15 cellular contexts compared by ENCODE assay signal in the genomic region with DNA sequence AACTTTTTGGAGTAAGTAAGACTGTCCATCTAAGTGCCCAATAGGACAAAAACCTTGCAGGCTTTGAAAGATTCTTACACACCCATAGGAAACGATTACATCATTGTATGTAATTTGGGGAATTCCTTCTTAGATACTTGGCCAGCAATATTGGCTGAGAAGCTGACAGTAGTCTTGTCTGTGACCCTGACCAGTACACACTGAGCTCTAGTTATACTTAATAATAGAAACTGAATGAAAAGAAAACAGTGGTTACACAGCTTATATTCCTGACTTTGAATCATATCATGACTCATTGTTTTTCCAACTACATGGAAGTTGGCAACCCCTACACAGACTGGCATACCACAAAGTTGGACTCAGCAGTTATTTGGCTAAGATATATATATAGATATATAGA. TPM values are rescaled to one million over a fixed set of nuclear protein-coding genes. Genes with fewer than 3 reads are reported as not detected.
DNase-seq lines count a peak whose midpoint lies in the region; ATAC-seq and TF ChIP-seq lines count a peak whose summit lies in the region.
"Had no signal": no experiment of that assay in that cellular context is flagged by ENCODE, and none has a peak within 500 bp of the region (broad histone marks: within the 10 kb centered on the region; RNA-seq: fewer than 3 reads in every experiment).

No MANE protein-coding gene starts in this region.

- no peak overlapping the region for H3K4me3 Mint-ChIP-seq in naive thymus-derived CD4-positive, alpha-beta T cell
- H3K4me3 Mint-ChIP-seq: activated CD8-positive, alpha-beta T cell treated with anti-CD3 and anti-CD28 coated beads for 36 hours; activated naive CD8-positive, alpha-beta T cell; T-helper 1 cell treated with Interleukin-12 subunit alpha and Interleukin-12 subunit beta and Interleukin-4 antibody, amounts not matched to agents 30 μg/mL and 1 μg/mL, for 36 hours had no signal

- H3K9me3 Mint-ChIP-seq in naive thymus-derived CD4-positive, alpha-beta T cell: peaks cover 0 to 33% (median 23%) of the 10 kb centered on the region in 11 donors

- CTCF ChIA-PET in naive thymus-derived CD4-positive, alpha-beta T cell (lab: Charles Lee): no interaction called here
- CTCF ChIA-PET in OCI-LY7 (lab: Charles Lee; ENCODE audit: unreplicated experiment): no interaction called here

- POLR2A ChIA-PET in naive thymus-derived CD4-positive, alpha-beta T cell (lab: Charles Lee): interaction anchor here (0.5 kb wide), 1 partner anchor 481 kb away, joined by 4 read pairs; no protein-coding TSS in a partner anchor
- POLR2A ChIA-PET in OCI-LY7 (lab: Charles Lee): interaction anchor here (0.6 to 1.0 kb wide), 2 partner anchors 34 to 129 kb away, joined by 3 to 5 read pairs; no protein-coding TSS in a partner anchor

- H3K36me3 Mint-ChIP-seq in naive thymus-derived CD4-positive, alpha-beta T cell: peaks cover 2 to 15% (median 7%) of the 10 kb centered on the region in 5 donors

- H3K79me2 ChIP-seq in OCI-LY7 (ENCODE audit: insufficient read depth, low read depth, low read length): no peaks in the 10 kb centered on the region

- H3K4me1 ChIP-seq in naive thymus-derived CD4-positive, alpha-beta T cell (ENCODE audit: control insufficient read depth in 2 of 2, insufficient read depth in 2 of 2, low read length in 2 of 2): no peaks in the 10 kb centered on the region
- H3K4me1 ChIP-seq in OCI-LY7 (ENCODE audit: insufficient read depth, low read length, poor library complexity, severe bottlenecking): no peaks in the 10 kb centered on the region
- H3K4me1 ChIP-seq: thyroid gland had no signal

- TF ChIP-seq CTCF in OCI-LY7 (conservative IDR thresholded peaks at IDR 0.05; ENCODE audit: low read length) (no peak), lower leg skin (IDR thresholded peaks at IDR 0.05) (no peak)

- H3K9me2 ChIP-seq in OCI-LY7 (ENCODE audit: insufficient read depth, low read length): no peaks in the 10 kb centered on the region

- H3K4me3 ChIP-seq in MG63 (no peak overlapping the region), OCI-LY7 (ENCODE audit: low read depth, low read length, poor library complexity, severe bottlenecking) (no peak overlapping the region), lower leg skin (ENCODE audit: low read depth, poor library complexity, severe bottlenecking) (no peak overlapping the region)
- H3K4me3 ChIP-seq in naive thymus-derived CD4-positive, alpha-beta T cell (ENCODE audit: low read length): no peak overlapping the region
- H3K4me3 ChIP-seq: ovary, thyroid gland had no signal

- no peak overlapping the region for H2AFZ ChIP-seq in OCI-LY7 (ENCODE audit: low read length)

- no peak for TF ChIP-seq POLR2A in lower leg skin (IDR thresholded peaks at IDR 0.05)

- no peak overlapping the region for H3K4me2 ChIP-seq in OCI-LY7 (ENCODE audit: low read length)

- no peaks in the 10 kb centered on the region for H3K4me1 Mint-ChIP-seq in naive thymus-derived CD4-positive, alpha-beta T cell

- BruUV-seq in OCI-LY7 (replicated peaks; lab: Mats Ljungman, UMichigan): no TSS peak

- H3K36me3 ChIP-seq in MG63 (no peaks in the 10 kb centered on the region), OCI-LY7 (ENCODE audit: insufficient read depth, low read length) (no peaks in the 10 kb centered on the region)
- no peaks in the 10 kb centered on the region for H3K36me3 ChIP-seq in naive thymus-derived CD4-positive, alpha-beta T cell (ENCODE audit: control insufficient read depth in 2 of 3, insufficient read depth in 3 of 3, low read length in 3 of 3)
- H3K36me3 ChIP-seq: ovary, thyroid gland had no signal

- intact Hi-C loops in naive thymus-derived CD4-positive, alpha-beta T cell (cut with micrococcal nuclease): no loop called here
- intact Hi-C loops in OCI-LY7 (cut with micrococcal nuclease; ENCODE audit: unreplicated experiment): no loop called here
- intact Hi-C loops in left colon (cut with DNase I, micrococcal nuclease): no loop called here
- intact Hi-C loops in lower leg skin (cut with DNase I; ENCODE audit: low total_unique reads): no loop called here

- H3K27me3 ChIP-seq in MG63: no peaks in the 10 kb centered on the region
- H3K27me3 ChIP-seq in naive thymus-derived CD4-positive, alpha-beta T cell (ENCODE audit: control insufficient read depth in 2 of 2, insufficient read depth in 2 of 2, low read length in 2 of 2): no peaks in the 10 kb centered on the region
- H3K27me3 ChIP-seq: ovary, thyroid gland had no signal

- WGBS in lower leg skin, 2 donors: 3 to 17% methylated on average over 1 of the region's 1 CpG

- H3K27ac ChIP-seq in naive thymus-derived CD4-positive, alpha-beta T cell (ENCODE audit: low read depth, low read length): no peak overlapping the region
- no peak overlapping the region for H3K27ac ChIP-seq in OCI-LY7 (ENCODE audit: low read depth, low read length, poor library complexity, severe bottlenecking)
- H3K27ac ChIP-seq: ovary, thyroid gland had no signal

- H4K20me1 ChIP-seq in OCI-LY7 (ENCODE audit: insufficient read depth, low read length): no peaks in the 10 kb centered on the region

- H3K9me3 ChIP-seq in MG63: no peaks in the 10 kb centered on the region
- H3K9me3 ChIP-seq in naive thymus-derived CD4-positive, alpha-beta T cell (ENCODE audit: control insufficient read depth in 2 of 3, low read length in 3 of 3): peaks cover 0 to 12% (median 0%) of the 10 kb centered on the region in 3 experiments
- H3K9me3 ChIP-seq in OCI-LY7 (ENCODE audit: low read length): no peaks in the 10 kb centered on the region; the same call in 1 of the 2 replicates
- H3K9me3 ChIP-seq: ovary, thyroid gland had no signal

- H3K27ac Mint-ChIP-seq in naive thymus-derived CD4-positive, alpha-beta T cell: no peak overlapping the region
- H3K27ac Mint-ChIP-seq: activated CD8-positive, alpha-beta T cell treated with anti-CD3 and anti-CD28 coated beads for 36 hours; activated naive CD8-positive, alpha-beta T cell; T-helper 1 cell treated with Interleukin-12 subunit alpha and Interleukin-12 subunit beta and Interleukin-4 antibody, amounts not matched to agents 30 μg/mL and 1 μg/mL, for 36 hours had no signal

- DNase-seq in CD1c-positive myeloid dendritic cell (ENCODE audit: extremely low spot score) (peak; percentile 46), MG63 (peak; percentile 39), dermis blood vessel endothelial cell (peak; percentile 84), OCI-LY7 (ENCODE audit: low spot score) (no peak), left colon (no peak), lower leg skin (ENCODE audit: low spot score in 2 of 2) (no peak)
- DNase-seq in naive thymus-derived CD4-positive, alpha-beta T cell: no peak
- DNase-seq: activated CD8-positive, alpha-beta T cell treated with anti-CD3 and anti-CD28 coated beads for 36 hours; Calu3; NCI-H2081; ovary; thyroid gland had no signal

- H3K27me3 Mint-ChIP-seq in naive thymus-derived CD4-positive, alpha-beta T cell: peaks cover 0 to 38% (median 8%) of the 10 kb centered on the region in 5 donors

- ATAC-seq in naive thymus-derived CD4-positive, alpha-beta T cell: peak; percentile 41
- no peak for ATAC-seq in left colon
- no peak for ATAC-seq in GM21447 (IDR thresholded peaks at IDR 0.05; ENCODE audit: unreplicated experiment)
- ATAC-seq: activated CD8-positive, alpha-beta T cell treated with anti-CD3 and anti-CD28 coated beads for 36 hours had no signal

RNA-seq across cellular contexts. Expression of gene TLR2, which starts 7.1 kb away (rescaled TPM):
- 0.33 and 0.62 TPM in 2 replicates for total RNA-seq in MG63 (2014; rRNA removed; shearing (Covaris generic); ENCODE audit: low replicate concordance)
- total RNA-seq in dermis blood vessel endothelial cell (0.51 and 1.9 TPM in 2 replicates), OCI-LY7 (2022) (not detected in 2 replicates), left colon (1 to 10 TPM; 4.3 to 5.3 TPM), lower leg skin (10 to 100 TPM in 2 of 4 donors, 1 to 10 TPM in 2; 5.0 to 11.7 (median 7.9) TPM)
- 10 to 100 TPM in 2 of 5 experiments, 1 to 10 TPM in 3; 3.3 to 84.2 (median 6.6) TPM for total RNA-seq in naive thymus-derived CD4-positive, alpha-beta T cell
- 1 to 10 TPM; 1.0 to 1.2 TPM for polyA plus RNA-seq in naive thymus-derived CD4-positive, alpha-beta T cell
- total RNA-seq in OCI-LY7 (2014; rRNA removed; shearing (Covaris generic)): 0.28 and 1.5 TPM in 2 replicates

Comparison
In these comparisons a context has a peak if more than half of its experiments do, and no peak if none do; other contexts are left out.
1. DNase-seq: peak in CD1c-positive myeloid dendritic cell (single experiment), MG63 (single experiment) and dermis blood vessel endothelial cell (single experiment); none in naive thymus-derived CD4-positive, alpha-beta T cell (0 of 9), OCI-LY7 (single experiment), left colon (0 of 2) and lower leg skin (0 of 2).